In genomic region chr16:8696880-8697279, GRCh38 we compare ENCODE assay signal across 1 cellular context.
TF ChIP-seq lines count a peak whose summit lies in the region.

No MANE protein-coding gene starts in this region.

TF ChIP-seq in liver, 16 proteins besides CTCF, POLR2A, EP300 and RAD21 (continued from another document):
- TF ChIP-seq MAX (IDR thresholded peaks at IDR 0.05), result no peak
TF ChIP-seq in liver: peak in this region for 0.
